8 cellular contexts compared by ENCODE assay signal in the genomic region with DNA sequence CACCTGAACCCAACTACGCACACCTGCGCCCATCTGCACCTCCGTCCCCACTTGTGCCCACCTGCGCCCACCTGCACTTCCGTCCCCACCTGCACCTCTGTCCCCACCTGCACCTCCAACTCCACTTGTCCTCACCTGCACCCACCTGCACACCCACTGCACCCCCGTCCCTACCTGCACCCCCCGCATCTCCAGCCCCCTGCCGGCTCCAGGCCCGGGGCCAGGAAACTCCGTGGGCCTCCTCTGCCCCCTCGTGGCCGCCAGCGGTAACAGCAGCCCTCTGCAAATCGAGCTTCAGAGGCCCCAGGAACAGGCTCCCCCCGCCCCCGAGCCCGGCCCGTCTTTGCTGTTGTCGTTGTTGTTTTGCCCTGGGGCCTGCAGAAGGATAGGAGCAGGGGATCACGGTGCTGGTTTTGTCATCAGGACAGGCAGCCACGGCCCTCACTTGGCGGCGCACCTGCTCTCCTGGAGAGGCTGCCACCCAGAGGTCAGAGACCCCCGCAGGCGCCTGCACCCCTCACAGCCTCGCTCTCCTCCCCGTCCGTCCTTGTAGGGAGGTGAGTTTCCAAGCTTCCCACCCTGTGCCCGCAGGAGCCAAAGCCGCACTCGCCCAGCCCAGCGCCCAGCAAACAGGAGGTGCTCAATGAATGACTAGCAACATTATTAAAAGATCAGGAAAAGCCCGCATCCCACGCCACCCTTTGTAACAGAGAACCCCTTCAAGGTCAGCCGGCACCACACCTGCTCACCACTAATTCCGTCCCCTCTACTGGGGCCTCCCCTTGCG.
DNase-seq lines count a peak whose midpoint lies in the region; ATAC-seq, FAIRE-seq and TF ChIP-seq lines count a peak whose summit lies in the region.

No MANE protein-coding gene starts in this region.

- no peaks in the 10 kb centered on the region for H3K36me3 Mint-ChIP-seq in CD4-positive, alpha-beta T cell (ENCODE audit: low read depth)

- intact Hi-C loops in CD4-positive, alpha-beta T cell (cut with DNase I, micrococcal nuclease), result loop anchor here (1.0 to 2.0 kb wide), 5 partner anchors 16 to 163 kb away; no protein-coding TSS in a partner anchor
- intact Hi-C loops in IMR-90 (cut with micrococcal nuclease), result loop anchor here (2.0 kb wide), 1 partner anchor 308 kb away; a partner anchor contains a TSS

- H3K18ac ChIP-seq in IMR-90 (ENCODE audit: low read depth, low read length), result no peak overlapping the region

- no peak for FAIRE-seq in keratinocyte (lab: Jason Lieb, UNC)

- no peak overlapping the region for H3K27ac ChIP-seq in CD4-positive, alpha-beta T cell (ENCODE audit: low read depth, low read length)
- no peak overlapping the region for H3K27ac ChIP-seq in IMR-90 (ENCODE audit: insufficient read depth, low read length)
- H3K27ac ChIP-seq in keratinocyte (ENCODE audit: control insufficient read depth, insufficient read depth, low read length), result no peak overlapping the region

- H3K9me3 Mint-ChIP-seq in CD4-positive, alpha-beta T cell, result no peaks in the 10 kb centered on the region

- H3K4me2 ChIP-seq in IMR-90 (ENCODE audit: low read depth, low read length) (peak overlapping the region; percentile 60; the same call in 1 of the 2 replicates), keratinocyte (ENCODE audit: control insufficient read depth, extremely low read depth, insufficient read depth, low read depth, low read length) (no peak overlapping the region)

- H3K4me1 ChIP-seq in IMR-90 (ENCODE audit: control insufficient read depth, insufficient read depth, low read length), result peaks cover 5% of the 10 kb centered on the region; the same call in 1 of the 2 replicates
- H3K4me1 ChIP-seq in keratinocyte (ENCODE audit: control insufficient read depth, extremely low read depth, insufficient read depth, low read length), result peaks cover 6% of the 10 kb centered on the region

- no TSS peak for BruUV-seq in IMR-90 (replicated peaks; lab: Mats Ljungman, UMichigan)

- no peak overlapping the region for H2BK5ac ChIP-seq in IMR-90 (ENCODE audit: low read depth, low read length, poor library complexity, severe bottlenecking)

- no peak overlapping the region for H3K27ac Mint-ChIP-seq in CD4-positive, alpha-beta T cell

- H3K14ac ChIP-seq in IMR-90 (replicated peaks; ENCODE audit: low read depth, low read length), result no peak overlapping the region

- no peak overlapping the region for H2BK15ac ChIP-seq in IMR-90 (ENCODE audit: low read depth, low read length)

- in situ Hi-C loops in IMR-90 (cut with MboI; ENCODE audit: low sequenced_read_pairs), result no loop called here

- 22% methylated on average over 19 of the region's 37 CpGs; no CpG with 5 or more reads in 1 of the 2 experiments for WGBS in IMR-90 (ENCODE audit: extremely low coverage in 2 of 2, insufficient read length in 1 of 2), 2 experiments

- TF ChIP-seq RAD21 in IMR-90 (IDR thresholded peaks at IDR 0.05; ENCODE audit: low read length), result peak; percentile 76

- no peaks in the 10 kb centered on the region for H3K9me3 ChIP-seq in CD4-positive, alpha-beta T cell (ENCODE audit: control insufficient read depth, low read length)
- H3K9me3 ChIP-seq in IMR-90 (ENCODE audit: control insufficient read depth, insufficient read depth, low read length), result no peaks in the 10 kb centered on the region
- H3K9me3 ChIP-seq in keratinocyte (ENCODE audit: control insufficient read depth, low read depth, low read length), result no peaks in the 10 kb centered on the region

- H3K27me3 ChIP-seq in CD4-positive, alpha-beta T cell (ENCODE audit: control insufficient read depth, insufficient read depth, low read length), result no peaks in the 10 kb centered on the region
- H3K27me3 ChIP-seq in IMR-90 (ENCODE audit: control insufficient read depth, insufficient read depth, low read length) (peaks cover 16% of the 10 kb centered on the region), keratinocyte (ENCODE audit: control insufficient read depth, extremely low read depth, insufficient read depth, low read length) (no peaks in the 10 kb centered on the region)

- H3K4me3 Mint-ChIP-seq in CD4-positive, alpha-beta T cell, result no peak overlapping the region

- H3K4me1 Mint-ChIP-seq in CD4-positive, alpha-beta T cell (ENCODE audit: low read depth), result peaks cover 13% of the 10 kb centered on the region

- CTCF ChIA-PET in CD4-positive, alpha-beta T cell (lab: Charles Lee), result interaction anchor here (0.5 to 4.0 kb wide), 31 partner anchors 9 to 475 kb away, joined by 3 to 59 read pairs (median 4); a partner anchor contains a TSS
- CTCF ChIA-PET in IMR-90 (lab: Yijun Ruan, JAX), result interaction anchor here (0.5 to 1.6 kb wide), 7 partner anchors 10 to 734 kb away, joined by 4 to 12 read pairs (median 5); a partner anchor contains a TSS

- DNase-seq in CD4-positive, alpha-beta T cell, result peak; percentile 66 to 83 (median 71)
- DNase-seq in IMR-90 (peak; percentile 31), cardiac fibroblast (ENCODE audit: low read depth in 2 of 2) (peak; percentile 60), keratinocyte (ENCODE audit: low read depth, low spot score) (no peak)
- DNase-seq in stimulated activated CD4-positive, alpha-beta T cell treated with anti-CD3 and anti-CD28 coated beads, Interleukin-1b, Interleukin-23, amount 100 ng/mL, for 48 hours, result peak; percentile 71

- no peak overlapping the region for H3K4ac ChIP-seq in IMR-90 (ENCODE audit: low read depth, low read length)

- H2BK20ac ChIP-seq in IMR-90 (ENCODE audit: low read depth, low read length), result no peak overlapping the region

- H2BK120ac ChIP-seq in IMR-90 (ENCODE audit: low read depth, low read length), result no peak overlapping the region

- H3K9ac ChIP-seq in IMR-90 (ENCODE audit: low read depth, low read length) (no peak overlapping the region), keratinocyte (ENCODE audit: control insufficient read depth, extremely low read depth, insufficient read depth, low read length) (no peak overlapping the region)

- peak overlapping the region; percentile 35; the same call in 1 of the 2 replicates for H2AK5ac ChIP-seq in IMR-90 (ENCODE audit: low read depth, low read length)

- H3K27me3 Mint-ChIP-seq in CD4-positive, alpha-beta T cell, result no peaks in the 10 kb centered on the region

- POLR2A ChIA-PET in CD4-positive, alpha-beta T cell (lab: Charles Lee), result interaction anchor here (0.7 to 2.4 kb wide), 10 partner anchors 9 to 161 kb away, joined by 3 to 25 read pairs (median 4); a partner anchor contains a TSS
- POLR2A ChIA-PET in IMR-90 (lab: Charles Lee; ENCODE audit: unreplicated experiment), result interaction anchor here (1.6 kb wide), 1 partner anchor 161 kb away, joined by 13 read pairs; a partner anchor contains a TSS

- TF ChIP-seq POLR2A in IMR-90 (IDR thresholded peaks at IDR 0.05; ENCODE audit: low read depth, low read length), result no peak

- H2AK9ac ChIP-seq in IMR-90 (replicated peaks; ENCODE audit: low read depth, low read length, poor library complexity), result peak overlapping the region; percentile 65

- H4K8ac ChIP-seq in IMR-90 (ENCODE audit: low read depth in 2 of 2, low read length in 2 of 2), result no peak overlapping the region

- no peaks in the 10 kb centered on the region for H3K79me2 ChIP-seq in keratinocyte (ENCODE audit: control insufficient read depth, insufficient read depth, low read length)

- no peak overlapping the region; the same call in 1 of the 2 replicates for H3K23ac ChIP-seq in IMR-90 (ENCODE audit: low read depth, low read length)

- peak; percentile 81 for TF ChIP-seq CTCF in CD4-positive, alpha-beta T cell (IDR thresholded peaks at IDR 0.05)
- TF ChIP-seq CTCF in IMR-90 (conservative IDR thresholded peaks at IDR 0.05; ENCODE audit: low read depth, low read length) (peak; percentile 78), cardiac fibroblast (IDR thresholded peaks at IDR 0.05; ENCODE audit: low read depth, low read length) (peak; percentile 91), keratinocyte (optimal IDR thresholded peaks at IDR 0.05 in 1 of 3, IDR thresholded peaks at IDR 0.05 in 1 of 3, conservative IDR thresholded peaks at IDR 0.05 in 1 of 3; ENCODE audit: extremely low read depth in 1 of 3, insufficient read depth in 2 of 3, low read length in 3 of 3) (peak; percentile 57 to 99 (median 80))

- dilution Hi-C loops in IMR-90 (cut with HindIII; ENCODE audit: low sequenced_read_pairs, unreplicated experiment), result no loop called here
- dilution Hi-C loops in keratinocyte (cut with MboI; ENCODE audit: extremely low pct_ligation_motif_present, low sequenced_read_pairs), result no loop called here

- no peak overlapping the region for H4K5ac ChIP-seq in IMR-90 (ENCODE audit: low read depth, low read length)

- H3K79me1 ChIP-seq in IMR-90 (ENCODE audit: low read depth in 1 of 2, low read length in 2 of 2), result no peaks in the 10 kb centered on the region

- peak; percentile 98 for ATAC-seq in CD4-positive, alpha-beta T cell (ENCODE audit: poor library complexity)
- ATAC-seq in IMR-90 (ENCODE audit: low read depth), result peak; percentile 91
- ATAC-seq in activated CD4-positive, CD25-positive, alpha-beta regulatory T cell treated with anti-CD3 and anti-CD28 coated beads, Interleukin-2, amount 50 U/mL, for 24 hours, result peak; percentile 73 to 75
- no peak for ATAC-seq in GM21528 (IDR thresholded peaks at IDR 0.05; ENCODE audit: low FRiP score, unreplicated experiment)
- ATAC-seq in HG03095 (IDR thresholded peaks at IDR 0.05; ENCODE audit: unreplicated experiment), result no peak

- H4K20me1 ChIP-seq in IMR-90 (ENCODE audit: insufficient read depth, low read length) (peaks cover 6% of the 10 kb centered on the region; the same call in 1 of the 2 replicates), keratinocyte (ENCODE audit: control insufficient read depth, extremely low read depth, insufficient read depth, low read length) (no peaks in the 10 kb centered on the region)

- no peaks in the 10 kb centered on the region for H3K36me3 ChIP-seq in IMR-90 (ENCODE audit: control insufficient read depth, insufficient read depth, low read length)
- no peaks in the 10 kb centered on the region for H3K36me3 ChIP-seq in keratinocyte (ENCODE audit: control insufficient read depth in 2 of 2, extremely low read depth in 1 of 2, insufficient read depth in 2 of 2, low read length in 2 of 2)

- no peak overlapping the region for H3K56ac ChIP-seq in IMR-90 (ENCODE audit: extremely low read depth, insufficient read depth, low read length)

- H4K91ac ChIP-seq in IMR-90 (ENCODE audit: insufficient read depth, low read depth, low read length), result no peak overlapping the region

- H2AFZ ChIP-seq in IMR-90 (replicated peaks; ENCODE audit: low read length, poor library complexity) (peak overlapping the region; percentile 76), keratinocyte (ENCODE audit: control insufficient read depth, low read length) (no peak overlapping the region)

- no peaks in the 10 kb centered on the region for H3K9me1 ChIP-seq in IMR-90 (ENCODE audit: insufficient read depth, low read length)
- no peaks in the 10 kb centered on the region for H3K9me1 ChIP-seq in keratinocyte (ENCODE audit: control insufficient read depth, extremely low read depth, insufficient read depth, low read length)

- H3K4me3 ChIP-seq in IMR-90 (ENCODE audit: insufficient read depth, low read depth, low read length) (no peak overlapping the region), cardiac fibroblast (replicated peaks in 1 of 2; ENCODE audit: low read depth in 2 of 2, low read length in 2 of 2) (no peak overlapping the region), keratinocyte (ENCODE audit: control insufficient read depth in 2 of 3, extremely low read depth in 1 of 3, insufficient read depth in 2 of 3, low read depth in 1 of 3, low read length in 3 of 3) (no peak overlapping the region)

Comparison
In these comparisons a context has a peak if more than half of its experiments do, and no peak if none do; other contexts are left out.
1. ATAC-seq: peak in CD4-positive, alpha-beta T cell (single experiment), IMR-90 (single experiment) and activated CD4-positive, CD25-positive, alpha-beta regulatory T cell treated with anti-CD3 and anti-CD28 coated beads, Interleukin-2, amount 50 U/mL, for 24 hours (2 of 2); none in GM21528 (single experiment) and HG03095 (single experiment).
2. Peak in every context shown above with its lines, with median percentiles within 50 percentile points of each other: CTCF ChIP-seq.